9 cellular contexts compared by ENCODE assay signal in the genomic region with DNA sequence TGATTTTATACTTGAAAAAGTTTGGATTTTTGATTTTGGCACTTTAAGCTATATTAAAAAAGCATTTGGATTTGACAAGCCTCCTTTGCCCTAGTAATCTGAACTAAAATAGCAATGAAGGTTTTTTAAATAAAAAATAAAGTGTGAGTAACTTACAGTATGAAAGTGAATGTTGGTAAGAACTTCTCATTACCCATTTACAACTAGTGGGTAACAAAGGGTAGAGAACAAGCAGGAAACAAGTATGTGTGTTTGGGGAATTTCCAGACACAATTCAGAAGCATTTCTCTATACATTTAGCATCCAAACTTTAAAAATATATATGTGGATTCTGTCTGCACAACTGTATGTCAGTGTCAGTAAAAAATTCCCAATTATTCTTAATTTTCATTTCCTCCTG. TPM values are rescaled to one million over a fixed set of nuclear protein-coding genes. Genes with fewer than 3 reads are reported as not detected.
DNase-seq lines count a peak whose midpoint lies in the region; ATAC-seq and TF ChIP-seq lines count a peak whose summit lies in the region.
"Had no signal": no experiment of that assay in that cellular context is flagged by ENCODE, and none has a peak within 500 bp of the region (broad histone marks: within the 10 kb centered on the region; RNA-seq: fewer than 3 reads in every experiment).

No MANE protein-coding gene starts in this region.

- TF ChIP-seq CTCF in PC-9 (conservative IDR thresholded peaks at IDR 0.05) (no peak), fibroblast of lung (conservative IDR thresholded peaks at IDR 0.05 in 1 of 2, IDR thresholded peaks at IDR 0.05 in 1 of 2; ENCODE audit: low read depth in 1 of 2, low read length in 2 of 2) (no peak), thoracic aorta (IDR thresholded peaks at IDR 0.05) (no peak), body of pancreas (IDR thresholded peaks at IDR 0.05) (no peak)

- no peak for TF ChIP-seq POLR2A in body of pancreas (IDR thresholded peaks at IDR 0.05)

- peaks cover 11% of the 10 kb centered on the region for H3K36me3 Mint-ChIP-seq in activated naive CD4-positive, alpha-beta T cell treated with anti-CD3 and anti-CD28 coated beads, Interleukin-2, amount 50 U/mL, for 24 hours

- DNase-seq in activated naive CD4-positive, alpha-beta T cell treated with anti-CD3 and anti-CD28 coated beads, Interleukin-2, amount 50 U/mL, for 16 hours, result no peak
- no peak for DNase-seq in PC-9
- DNase-seq in fibroblast of lung (ENCODE audit: low read depth in 2 of 2), result no peak
- no peak for DNase-seq in thoracic aorta (ENCODE audit: low spot score)
- DNase-seq in putamen (ENCODE audit: low spot score), result no peak
- DNase-seq in body of pancreas, result no peak
- DNase-seq in HPDE6-E6E7 (ENCODE audit: extremely low spot score), result no peak
- DNase-seq: COR-L47 had no signal

- H3K27ac ChIP-seq in PC-9 (0 out of 2 replicates have a peak overlapping the region, but pooled peaks have one; percentile 13), fibroblast of lung (ENCODE audit: insufficient read depth, low read length) (peak overlapping the region; percentile 12), thoracic aorta (peak overlapping the region in 1 of 2 donors; percentile 18), body of pancreas (peak overlapping the region in 1 of 4 donors; percentile 60)

- H3K79me2 ChIP-seq in PC-9 (ENCODE audit: low read depth) (peaks cover 82% of the 10 kb centered on the region), fibroblast of lung (ENCODE audit: control insufficient read depth, insufficient read depth, low read length) (peaks cover 81% of the 10 kb centered on the region)

- CTCF ChIA-PET in PC-9 (lab: Charles Lee), result no interaction called here

- H4K20me1 ChIP-seq in PC-9 (ENCODE audit: insufficient read depth), result peaks cover 5% of the 10 kb centered on the region; the same call in 1 of the 2 replicates
- H4K20me1 ChIP-seq in fibroblast of lung (ENCODE audit: control insufficient read depth, extremely low read depth, insufficient read depth, low read length), result no peaks in the 10 kb centered on the region

- no TSS peak for BruUV-seq in PC-9 (replicated peaks; lab: Mats Ljungman, UMichigan)

- no peaks in the 10 kb centered on the region for H3K9me3 ChIP-seq in PC-9 (ENCODE audit: insufficient read depth, low read depth)
- no peaks in the 10 kb centered on the region for H3K9me3 ChIP-seq in fibroblast of lung (ENCODE audit: control insufficient read depth, insufficient read depth, low read depth, low read length)
- H3K9me3 ChIP-seq in thoracic aorta, result no peaks in the 10 kb centered on the region
- H3K9me3 ChIP-seq in body of pancreas, result no peaks in the 10 kb centered on the region

- POLR2A ChIA-PET in PC-9 (lab: Charles Lee; ENCODE audit: unreplicated experiment), result no interaction called here

- peak overlapping the region; percentile 91; the same call in 1 of the 2 replicates for H3K4me2 ChIP-seq in PC-9
- H3K4me2 ChIP-seq in fibroblast of lung (ENCODE audit: extremely low read depth, insufficient read depth, low read length), result peak overlapping the region; percentile 96

- peaks cover 12% of the 10 kb centered on the region for H3F3A ChIP-seq in PC-9 (ENCODE audit: insufficient read depth, low read depth)

- H3K4me3 ChIP-seq in PC-9 (peak overlapping the region; percentile 32; the same call in 1 of the 2 replicates), fibroblast of lung (replicated peaks in 1 of 4; ENCODE audit: control extremely low read depth in 1 of 4, insufficient read depth in 1 of 4, low read depth in 3 of 4, low read length in 4 of 4) (peak overlapping the region; percentile 27 to 99 (median 94)), thoracic aorta (peak overlapping the region; percentile 97), body of pancreas (no peak overlapping the region)

- peaks cover 56% of the 10 kb centered on the region for H3K4me1 Mint-ChIP-seq in activated naive CD4-positive, alpha-beta T cell treated with anti-CD3 and anti-CD28 coated beads, Interleukin-2, amount 50 U/mL, for 24 hours

- peak overlapping the region; percentile 73 for H3K27ac Mint-ChIP-seq in activated naive CD4-positive, alpha-beta T cell treated with anti-CD3 and anti-CD28 coated beads, Interleukin-2, amount 50 U/mL, for 24 hours

- H3K4me1 ChIP-seq in PC-9 (replicated peaks; ENCODE audit: insufficient read depth), result peaks cover 33% of the 10 kb centered on the region
- H3K4me1 ChIP-seq in fibroblast of lung (ENCODE audit: control insufficient read depth, extremely low read depth, insufficient read depth, low read length), result peaks cover 2% of the 10 kb centered on the region
- peaks cover 34 to 53% of the 10 kb centered on the region in 2 donors for H3K4me1 ChIP-seq in thoracic aorta (ENCODE audit: control insufficient read depth in 1 of 2, low read depth in 2 of 2)
- H3K4me1 ChIP-seq in body of pancreas, result peaks cover 68% of the 10 kb centered on the region

- no peaks in the 10 kb centered on the region for H3K27me3 Mint-ChIP-seq in activated naive CD4-positive, alpha-beta T cell treated with anti-CD3 and anti-CD28 coated beads, Interleukin-2, amount 50 U/mL, for 24 hours

- H3K9ac ChIP-seq in fibroblast of lung (ENCODE audit: insufficient read depth, low read length), result no peak overlapping the region

- no peaks in the 10 kb centered on the region for H3K9me2 ChIP-seq in PC-9 (ENCODE audit: insufficient read depth)

- no peaks in the 10 kb centered on the region for H3K9me3 Mint-ChIP-seq in activated naive CD4-positive, alpha-beta T cell treated with anti-CD3 and anti-CD28 coated beads, Interleukin-2, amount 50 U/mL, for 24 hours

- no peak for ATAC-seq in thoracic aorta (ENCODE audit: insufficient number of reproducible peaks, low FRiP score, low read depth)
- no peak for ATAC-seq in body of pancreas

- no peak overlapping the region for H2AFZ ChIP-seq in PC-9
- H2AFZ ChIP-seq in fibroblast of lung (ENCODE audit: low read length), result no peak overlapping the region

- H3K4me3 Mint-ChIP-seq in activated naive CD4-positive, alpha-beta T cell treated with anti-CD3 and anti-CD28 coated beads, Interleukin-2, amount 50 U/mL, for 24 hours, result peak overlapping the region; percentile 79

- H3K36me3 ChIP-seq in PC-9 (ENCODE audit: low read depth) (no peaks in the 10 kb centered on the region), fibroblast of lung (ENCODE audit: control insufficient read depth, insufficient read depth, low read length) (no peaks in the 10 kb centered on the region), thoracic aorta (no peaks in the 10 kb centered on the region), body of pancreas (replicated peaks in 1 of 2; ENCODE audit: insufficient read depth in 1 of 2, low read depth in 2 of 2) (no peaks in the 10 kb centered on the region)

- intact Hi-C loops in PC-9 (cut with micrococcal nuclease; ENCODE audit: unreplicated experiment) (loop anchor here (5.0 to 10.0 kb wide), 2 partner anchors 323 to 471 kb away; partner anchors contain the start of gene SENP6), body of pancreas (cut with DNase I) (no loop called here)

- H3K27me3 ChIP-seq in PC-9 (ENCODE audit: insufficient read depth, low read depth), result no peaks in the 10 kb centered on the region
- no peaks in the 10 kb centered on the region for H3K27me3 ChIP-seq in fibroblast of lung (ENCODE audit: control insufficient read depth, insufficient read depth, low read length)
- H3K27me3 ChIP-seq in thoracic aorta (replicated peaks; ENCODE audit: insufficient read depth), result no peaks in the 10 kb centered on the region
- H3K27me3 ChIP-seq in body of pancreas, result no peaks in the 10 kb centered on the region

RNA-seq across cellular contexts. Expression of gene TMEM30A, which starts 2.9 kb away (rescaled TPM):
- total RNA-seq in PC-9 (2021) (78.2 and 122 TPM in 2 replicates), fibroblast of lung (129 and 153 TPM in 2 replicates), thoracic aorta (100 to 1,000 TPM; 112 to 123 TPM), body of pancreas (10 to 100 TPM; 20.8 to 60.7 TPM)
- polyA plus RNA-seq in fibroblast of lung, result 70.9 and 111 TPM in 2 replicates
- 113 and 142 TPM in 2 replicates for polyA plus RNA-seq in fibroblast of lung (2012)
- 8.8 and 13.3 TPM in 2 replicates for polyA minus RNA-seq in fibroblast of lung (ENCODE audit: low replicate concordance)

RNA-seq across cellular contexts. Expression of gene COX7A2, which starts 38.0 kb away (rescaled TPM):
- 484 and 524 TPM in 2 replicates for total RNA-seq in PC-9 (2021)
- 91.9 and 115 TPM in 2 replicates for total RNA-seq in fibroblast of lung
- polyA plus RNA-seq in fibroblast of lung, result 155 and 159 TPM in 2 replicates
- 557 and 570 TPM in 2 replicates for polyA plus RNA-seq in fibroblast of lung (2012)
- 25.5 and 47.5 TPM in 2 replicates for polyA minus RNA-seq in fibroblast of lung (ENCODE audit: low replicate concordance)
- 100 to 1,000 TPM; 101 to 643 TPM for total RNA-seq in thoracic aorta
- total RNA-seq in body of pancreas, result 100 to 1,000 TPM in 1 of 2 donors, 10 to 100 TPM in 1; 50.1 to 139 TPM

Comparison
In these comparisons a context has a peak if more than half of its experiments do, and no peak if none do; other contexts are left out.
1. H3K4me3 ChIP-seq: peak in PC-9 (single experiment), fibroblast of lung (4 of 4) and thoracic aorta (single experiment); none in body of pancreas (0 of 2).